In the genomic region with DNA sequence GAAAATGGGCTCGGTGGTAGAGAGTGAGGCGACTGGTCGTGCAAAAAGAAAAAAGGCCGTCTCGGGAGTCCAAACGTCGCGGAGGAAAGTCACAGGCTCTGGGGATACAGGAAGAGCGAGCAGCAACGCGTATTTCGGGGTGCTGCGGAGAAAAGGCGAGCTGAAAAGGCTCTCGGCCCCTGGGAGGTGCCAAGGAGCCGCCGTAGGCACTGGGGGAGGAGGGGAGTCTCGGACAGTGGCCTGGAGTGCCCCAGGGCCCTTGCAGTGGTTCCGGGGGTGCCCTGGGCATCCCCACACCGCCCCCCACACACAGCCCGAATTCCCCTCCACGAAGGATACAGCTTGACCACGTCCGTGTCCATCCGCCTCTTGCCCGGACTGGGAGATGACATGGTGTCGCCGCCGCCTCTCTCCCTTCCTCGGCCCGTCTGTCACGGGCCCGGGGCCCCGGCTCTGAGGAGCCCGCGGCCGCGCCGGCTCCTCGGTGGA, we compare ENCODE assay signal across 8 cellular contexts. TPM values are rescaled to one million over a fixed set of nuclear protein-coding genes. Genes with fewer than 3 reads are reported as not detected.
DNase-seq lines count a peak whose midpoint lies in the region; ATAC-seq and TF ChIP-seq lines count a peak whose summit lies in the region.

No MANE protein-coding gene starts in this region.

- intact Hi-C loops in breast epithelium (cut with DNase I; ENCODE audit: low total_unique reads) = loop anchor here (5.0 kb wide), 1 partner anchor 1665 kb away; no protein-coding TSS in a partner anchor

- TF ChIP-seq CTCF in breast epithelium (IDR thresholded peaks at IDR 0.05) = no peak

- in situ Hi-C loops in SK-MEL-5 (cut with HindIII; ENCODE audit: low pct_unique_long_range_greater_than_20kb, low sequenced_read_pairs) = no loop called here

- H3K9me3 ChIP-seq in breast epithelium = no peaks in the 10 kb centered on the region

- ATAC-seq in GM18858 (IDR thresholded peaks at IDR 0.05; ENCODE audit: unreplicated experiment) (peak; percentile 10), HG03066 (IDR thresholded peaks at IDR 0.05; ENCODE audit: low read depth, unreplicated experiment) (peak; percentile 19)

- H3K27ac ChIP-seq in breast epithelium = peak overlapping the region; percentile 99 to 100

- H3K4me1 ChIP-seq in breast epithelium = peaks cover 0 to 4% of the 10 kb centered on the region in 2 donors

- no peak for TF ChIP-seq POLR2A in breast epithelium (IDR thresholded peaks at IDR 0.05)

- no peaks in the 10 kb centered on the region for H3K36me3 ChIP-seq in breast epithelium

- DNase-seq in AG08396 (ENCODE audit: low spot score) = peak; percentile 43
- DNase-seq in SK-MEL-5 (ENCODE audit: low read depth, low spot score) = peak; percentile 44
- peak; percentile 46 to 58 for DNase-seq in breast epithelium (ENCODE audit: low spot score in 2 of 2)
- peak; percentile 41 for DNase-seq in iris pigment epithelial cell (ENCODE audit: low read depth)
- peak; percentile 11 for DNase-seq in stimulated activated CD4-positive, alpha-beta T cell treated with anti-CD3 and anti-CD28 coated beads, Interleukin-12 subunit alpha, Interleukin-12 subunit beta, amount 100 ng/mL, for 4 hours
- no peak for DNase-seq in NCI-H2081 treated with DMSO at 0.1 percent for 48 hours (lab: John Stamatoyannopoulos, UW)

- H3K4me3 ChIP-seq in breast epithelium = peak overlapping the region; percentile 95 to 100 (median 98)

- no peaks in the 10 kb centered on the region for H3K27me3 ChIP-seq in breast epithelium

RNA-seq across cellular contexts. Expression of gene UBE2H, which starts 0.6 kb away (rescaled TPM):
- total RNA-seq in SK-MEL-5 (2014; rRNA removed; shearing (Covaris generic)) = 37.4 and 40.5 TPM in 2 replicates
- 71.1 and 85.0 TPM in 2 replicates for polyA plus RNA-seq in SK-MEL-5 (2015; cell fraction: cytosol; rRNA removed)
- polyA plus RNA-seq in SK-MEL-5 (2015; cell fraction: nucleus; rRNA removed) = 43.6 and 48.0 TPM in 2 replicates
- 100 to 1,000 TPM in 2 of 3 donors, 10 to 100 TPM in 1; 81.8 to 124 (median 114) TPM for total RNA-seq in breast epithelium
